Comparison of ENCODE assay signal across 13 cellular contexts in the genomic region with DNA sequence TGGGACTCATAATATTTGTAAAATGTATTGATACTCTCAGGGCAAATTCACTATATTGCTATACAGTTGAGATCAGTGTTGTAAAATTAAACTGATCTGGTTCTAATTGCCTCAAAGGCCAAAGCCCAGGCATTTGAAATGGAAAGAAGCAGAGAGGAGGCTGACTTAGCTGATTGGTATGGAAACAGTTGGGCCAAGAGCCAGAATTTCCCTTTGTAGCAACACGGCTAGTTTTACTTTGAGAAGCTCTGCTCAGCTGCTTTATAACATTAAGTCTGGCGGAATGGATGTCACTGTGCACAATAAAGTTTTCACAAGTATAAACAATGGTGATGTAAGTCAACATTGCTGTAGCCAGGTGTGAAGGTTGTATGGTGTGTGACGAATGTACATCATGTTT.
DNase-seq lines count a peak whose midpoint lies in the region; ATAC-seq and TF ChIP-seq lines count a peak whose summit lies in the region.
"Had no signal": no experiment of that assay in that cellular context is flagged by ENCODE, and none has a peak within 500 bp of the region (broad histone marks: within the 10 kb centered on the region; RNA-seq: fewer than 3 reads in every experiment).

No MANE protein-coding gene starts in this region.

- peak; percentile 17; the same call in 1 of the 2 replicates for TF ChIP-seq RAD21 in Ishikawa (IDR thresholded peaks at IDR 0.05; ENCODE audit: low read depth)

- ATAC-seq in HG03460 (IDR thresholded peaks at IDR 0.05; ENCODE audit: unreplicated experiment) = no peak
- ATAC-seq: naive thymus-derived CD8-positive, alpha-beta T cell had no signal

- DNase-seq in AG08395 (ENCODE audit: low spot score) (peak; percentile 78), dedifferentiated amniotic fluid mesenchymal stem cell (ENCODE audit: extremely low spot score) (peak; percentile 95), lung microvascular endothelial cell (ENCODE audit: low read depth in 2 of 2) (peak; percentile 55 to 56), NCI-H524 treated with DMSO at 0.1 percent for 48 hours (lab: John Stamatoyannopoulos, UW) (no peak), occipital lobe (lab: John Stamatoyannopoulos, UW) (no peak), NCI-H1417 (lab: John Stamatoyannopoulos, UW) (no peak)
- DNase-seq: adrenal gland; C1 segment of cervical spinal cord; naive thymus-derived CD8-positive, alpha-beta T cell; NCI-H510A; stimulated activated CD4-positive, alpha-beta T cell treated with anti-CD3 and anti-CD28 coated beads, Interleukin-12 subunit alpha, Interleukin-12 subunit beta, amount 100 ng/mL, for 4 hours had no signal

- peak; percentile 41; the same call in 1 of the 2 replicates for TF ChIP-seq EP300 in Ishikawa (IDR thresholded peaks at IDR 0.05; ENCODE audit: borderline replicate concordance)

TF ChIP-seq in Ishikawa, 13 proteins besides CTCF, POLR2A, EP300 and RAD21:
- TF ChIP-seq TCF12 (IDR thresholded peaks at IDR 0.05; ENCODE audit: low read depth) = no peak
- peak; percentile 85 for TF ChIP-seq NFIC (IDR thresholded peaks at IDR 0.05)
- TF ChIP-seq TEAD4 (IDR thresholded peaks at IDR 0.05) = peak; percentile 56; the same call in 1 of the 2 replicates
- TF ChIP-seq FOXM1 (IDR thresholded peaks at IDR 0.05; ENCODE audit: borderline replicate concordance, low read depth) = no peak
- TF ChIP-seq, protein P1, sequence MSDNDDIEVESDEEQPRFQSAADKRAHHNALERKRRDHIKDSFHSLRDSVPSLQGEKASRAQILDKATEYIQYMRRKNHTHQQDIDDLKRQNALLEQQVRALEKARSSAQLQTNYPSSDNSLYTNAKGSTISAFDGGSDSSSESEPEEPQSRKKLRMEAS (IDR thresholded peaks at IDR 0.05) = no peak; the same call in 1 of the 2 replicates
- TF ChIP-seq ZBTB7A (IDR thresholded peaks at IDR 0.05; ENCODE audit: low read depth) = no peak
- TF ChIP-seq, protein P2, sequence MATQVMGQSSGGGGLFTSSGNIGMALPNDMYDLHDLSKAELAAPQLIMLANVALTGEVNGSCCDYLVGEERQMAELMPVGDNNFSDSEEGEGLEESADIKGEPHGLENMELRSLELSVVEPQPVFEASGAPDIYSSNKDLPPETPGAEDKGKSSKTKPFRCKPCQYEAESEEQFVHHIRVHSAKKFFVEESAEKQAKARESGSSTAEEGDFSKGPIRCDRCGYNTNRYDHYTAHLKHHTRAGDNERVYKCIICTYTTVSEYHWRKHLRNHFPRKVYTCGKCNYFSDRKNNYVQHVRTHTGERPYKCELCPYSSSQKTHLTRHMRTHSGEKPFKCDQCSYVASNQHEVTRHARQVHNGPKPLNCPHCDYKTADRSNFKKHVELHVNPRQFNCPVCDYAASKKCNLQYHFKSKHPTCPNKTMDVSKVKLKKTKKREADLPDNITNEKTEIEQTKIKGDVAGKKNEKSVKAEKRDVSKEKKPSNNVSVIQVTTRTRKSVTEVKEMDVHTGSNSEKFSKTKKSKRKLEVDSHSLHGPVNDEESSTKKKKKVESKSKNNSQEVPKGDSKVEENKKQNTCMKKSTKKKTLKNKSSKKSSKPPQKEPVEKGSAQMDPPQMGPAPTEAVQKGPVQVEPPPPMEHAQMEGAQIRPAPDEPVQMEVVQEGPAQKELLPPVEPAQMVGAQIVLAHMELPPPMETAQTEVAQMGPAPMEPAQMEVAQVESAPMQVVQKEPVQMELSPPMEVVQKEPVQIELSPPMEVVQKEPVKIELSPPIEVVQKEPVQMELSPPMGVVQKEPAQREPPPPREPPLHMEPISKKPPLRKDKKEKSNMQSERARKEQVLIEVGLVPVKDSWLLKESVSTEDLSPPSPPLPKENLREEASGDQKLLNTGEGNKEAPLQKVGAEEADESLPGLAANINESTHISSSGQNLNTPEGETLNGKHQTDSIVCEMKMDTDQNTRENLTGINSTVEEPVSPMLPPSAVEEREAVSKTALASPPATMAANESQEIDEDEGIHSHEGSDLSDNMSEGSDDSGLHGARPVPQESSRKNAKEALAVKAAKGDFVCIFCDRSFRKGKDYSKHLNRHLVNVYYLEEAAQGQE (IDR thresholded peaks at IDR 0.05; ENCODE audit: low read depth) = no peak
- TF ChIP-seq TAF1 (IDR thresholded peaks at IDR 0.05; ENCODE audit: low read depth) = no peak
TF ChIP-seq in Ishikawa: peak in this region for 2.

Comparison
In these comparisons a context has a peak if more than half of its experiments do, and no peak if none do; other contexts are left out.
1. DNase-seq: peak in AG08395 (single experiment), dedifferentiated amniotic fluid mesenchymal stem cell (single experiment) and lung microvascular endothelial cell (2 of 2); none in NCI-H524 treated with DMSO at 0.1 percent for 48 hours (single experiment), occipital lobe (single experiment) and NCI-H1417 (0 of 3).